Comparison of ENCODE assay signal across 8 cellular contexts in genomic region chr12:59113831-59114273, GRCh38.
A peak's percentile ranks its signal among the peaks of the same experiment; 100 is the strongest.
DNase-seq lines count a peak whose midpoint lies in the region; ATAC-seq and TF ChIP-seq lines count a peak whose summit lies in the region.

No MANE protein-coding gene starts in this region.

- no peaks in the 10 kb centered on the region for H3K27me3 ChIP-seq in PC-3 (ENCODE audit: low read length)
- no peaks in the 10 kb centered on the region for H3K27me3 ChIP-seq in body of pancreas

- BruUV-seq in PC-3 (replicated peaks; lab: Mats Ljungman, UMichigan): no TSS peak

- 0 out of 2 replicates have a peak overlapping the region, but pooled peaks have one; percentile 12 for H3K4me2 ChIP-seq in PC-3 (ENCODE audit: low read length)

- H3K27ac ChIP-seq in PC-3 (ENCODE audit: low read length): no peak overlapping the region
- peak overlapping the region in 1 of 4 donors; percentile 15 for H3K27ac ChIP-seq in body of pancreas

- CTCF ChIA-PET in PC-3 (lab: Charles Lee): interaction anchor here (1.0 to 1.4 kb wide), 2 partner anchors 36 to 51 kb away, joined by 5 read pairs; no protein-coding TSS in a partner anchor

- peak; percentile 89 for TF ChIP-seq CTCF in LNCAP (IDR thresholded peaks at IDR 0.05)
- TF ChIP-seq CTCF in PC-3 (conservative IDR thresholded peaks at IDR 0.05; ENCODE audit: low read depth, low read length): peak; percentile 94
- peak; percentile 79 to 88 (median 87) for TF ChIP-seq CTCF in body of pancreas (IDR thresholded peaks at IDR 0.05)

- no peaks in the 10 kb centered on the region for H4K20me1 ChIP-seq in PC-3 (ENCODE audit: low read length)

- no peaks in the 10 kb centered on the region for H3K9me2 ChIP-seq in PC-3 (replicated peaks; ENCODE audit: low read length)

- H3K9ac ChIP-seq in PC-3 (ENCODE audit: low read length): no peak overlapping the region

- H3K79me2 ChIP-seq in PC-3 (ENCODE audit: low read length): no peaks in the 10 kb centered on the region

- POLR2A ChIA-PET in PC-3 (lab: Charles Lee; ENCODE audit: unreplicated experiment): no interaction called here

- H3F3A ChIP-seq in PC-3 (ENCODE audit: low read length, unreplicated experiment): no peaks in the 10 kb centered on the region

- no peaks in the 10 kb centered on the region for H3K36me3 ChIP-seq in PC-3 (ENCODE audit: low read depth, low read length)
- no peaks in the 10 kb centered on the region for H3K36me3 ChIP-seq in body of pancreas (replicated peaks in 1 of 2; ENCODE audit: insufficient read depth in 1 of 2, low read depth in 2 of 2)

- H2AFZ ChIP-seq in PC-3 (ENCODE audit: low read length): peak overlapping the region; percentile 60

- 8 to 10% methylated on average over 6 of the region's 6 CpGs for WGBS in body of pancreas, 2 donors

- intact Hi-C loops in PC-3 (cut with micrococcal nuclease): loop anchor here (1.0 kb wide), 1 partner anchor 36 kb away; no protein-coding TSS in a partner anchor
- intact Hi-C loops in body of pancreas (cut with DNase I): no loop called here

- H3K9me3 ChIP-seq in PC-3 (ENCODE audit: low read length) (no peaks in the 10 kb centered on the region), body of pancreas (no peaks in the 10 kb centered on the region)

- ATAC-seq in PC-3 (peak; percentile 94), body of pancreas (peak; percentile 86)

- H3K4me1 ChIP-seq in PC-3 (ENCODE audit: insufficient read depth, low read length) (0 out of 2 replicates have a peak, but pooled peaks cover 8% of the 10 kb centered on the region), body of pancreas (no peaks in the 10 kb centered on the region)

- peak; percentile 3 for DNase-seq in activated T-cell treated with anti-CD3 and anti-CD28 coated beads for 1 hour (ENCODE audit: low read depth)
- no peak for DNase-seq in activated T-cell treated with anti-CD3 and anti-CD28 coated beads for 4 hours
- DNase-seq in HCEC 1CT: peak; percentile 48
- DNase-seq in PC-3: peak; percentile 84
- peak; percentile 79 to 83 (median 82) for DNase-seq in body of pancreas
- peak; percentile 91 for DNase-seq in inferior parietal cortex (ENCODE audit: extremely low spot score)
- DNase-seq in stimulated activated CD4-positive, alpha-beta T cell treated with anti-CD3 and anti-CD28 coated beads, Interleukin-1b, Interleukin-23, amount 100 ng/mL, for 4 hours (ENCODE audit: low read depth in 2 of 2): peak; percentile 0 to 6

- no peak overlapping the region for H3K4me3 ChIP-seq in PC-3 (ENCODE audit: low read length)
- no peak overlapping the region for H3K4me3 ChIP-seq in body of pancreas

- no peak for TF ChIP-seq POLR2A in body of pancreas (IDR thresholded peaks at IDR 0.05)
